ENCODE assay signal across 12 cellular contexts in genomic region chr21:41641821-41642368, GRCh38.
DNase-seq lines count a peak whose midpoint lies in the region; ATAC-seq and TF ChIP-seq lines count a peak whose summit lies in the region.
"Had no signal": no experiment of that assay in that cellular context is flagged by ENCODE, and none has a peak within 500 bp of the region (broad histone marks: within the 10 kb centered on the region; RNA-seq: fewer than 3 reads in every experiment).

No MANE protein-coding gene starts in this region.

- H3K36me3 Mint-ChIP-seq in naive thymus-derived CD4-positive, alpha-beta T cell = peaks cover 0 to 4% (median 0%) of the 10 kb centered on the region in 5 donors
- H3K36me3 Mint-ChIP-seq: CD4-positive, alpha-beta memory T cell had no signal

- no peaks in the 10 kb centered on the region for H4K20me1 ChIP-seq in fibroblast of lung (ENCODE audit: control insufficient read depth, extremely low read depth, insufficient read depth, low read length)

- H3K79me2 ChIP-seq in fibroblast of lung (ENCODE audit: control insufficient read depth, insufficient read depth, low read length) = no peaks in the 10 kb centered on the region

- H2AFZ ChIP-seq in fibroblast of lung (ENCODE audit: low read length) = peak overlapping the region; percentile 10

- H3K4me3 ChIP-seq in AG04449 (ENCODE audit: low read depth, low read length) (peak overlapping the region; percentile 15; the same call in 1 of the 2 replicates), Panc1 (ENCODE audit: low read depth in 2 of 2, low read length in 2 of 2) (no peak overlapping the region), fibroblast of lung (replicated peaks in 1 of 4; ENCODE audit: control extremely low read depth in 1 of 4, insufficient read depth in 1 of 4, low read depth in 3 of 4, low read length in 4 of 4) (no peak overlapping the region)
- no peak overlapping the region for H3K4me3 ChIP-seq in naive thymus-derived CD4-positive, alpha-beta T cell (ENCODE audit: low read length)

- H3K27ac ChIP-seq in Panc1 (ENCODE audit: low read length) (peak overlapping the region; percentile 100), fibroblast of lung (ENCODE audit: insufficient read depth, low read length) (peak overlapping the region; percentile 75)
- H3K27ac ChIP-seq in naive thymus-derived CD4-positive, alpha-beta T cell (ENCODE audit: low read depth, low read length) = no peak overlapping the region

- in situ Hi-C loops in Panc1 (cut with HindIII; ENCODE audit: low pct_unique_long_range_greater_than_20kb, low sequenced_read_pairs) = no loop called here

- H3K27me3 ChIP-seq in Panc1 (ENCODE audit: control insufficient read depth, insufficient read depth, low read length) (no peaks in the 10 kb centered on the region), fibroblast of lung (ENCODE audit: control insufficient read depth, insufficient read depth, low read length) (no peaks in the 10 kb centered on the region)
- H3K27me3 ChIP-seq in naive thymus-derived CD4-positive, alpha-beta T cell (ENCODE audit: control insufficient read depth in 2 of 2, insufficient read depth in 2 of 2, low read length in 2 of 2) = no peaks in the 10 kb centered on the region

- BruUV-seq in Panc1 (replicated peaks; lab: Mats Ljungman, UMichigan) = no TSS peak

- H3K36me3 ChIP-seq in Panc1 (ENCODE audit: control insufficient read depth, insufficient read depth, low read length) (no peaks in the 10 kb centered on the region), fibroblast of lung (ENCODE audit: control insufficient read depth, insufficient read depth, low read length) (no peaks in the 10 kb centered on the region)
- no peaks in the 10 kb centered on the region for H3K36me3 ChIP-seq in naive thymus-derived CD4-positive, alpha-beta T cell (ENCODE audit: control insufficient read depth in 2 of 3, insufficient read depth in 3 of 3, low read length in 3 of 3)

- POLR2A ChIA-PET in AG04449 (lab: Yijun Ruan, JAX) (interaction anchor here (0.6 to 1.0 kb wide), 5 partner anchors 9 to 300 kb away, joined by 3 read pairs; no protein-coding TSS in a partner anchor), Panc1 (lab: Charles Lee) (interaction anchor here (0.5 kb wide), 1 partner anchor 38 kb away, joined by 8 read pairs; no protein-coding TSS in a partner anchor)
- POLR2A ChIA-PET in naive thymus-derived CD4-positive, alpha-beta T cell (lab: Charles Lee) = no interaction called here

- no peak overlapping the region for H3K4me3 Mint-ChIP-seq in naive thymus-derived CD4-positive, alpha-beta T cell
- H3K4me3 Mint-ChIP-seq: CD4-positive, alpha-beta memory T cell had no signal

- intact Hi-C loops in Panc1 (cut with micrococcal nuclease; ENCODE audit: unreplicated experiment) = loop anchor here (5.0 kb wide), 1 partner anchor 35 kb away; no protein-coding TSS in a partner anchor
- intact Hi-C loops in naive thymus-derived CD4-positive, alpha-beta T cell (cut with micrococcal nuclease) = no loop called here

- peaks cover 32% of the 10 kb centered on the region for H3K4me1 ChIP-seq in Panc1 (ENCODE audit: control insufficient read depth, insufficient read depth, low read length)
- peaks cover 16% of the 10 kb centered on the region for H3K4me1 ChIP-seq in fibroblast of lung (ENCODE audit: control insufficient read depth, extremely low read depth, insufficient read depth, low read length)
- no peaks in the 10 kb centered on the region for H3K4me1 ChIP-seq in naive thymus-derived CD4-positive, alpha-beta T cell (ENCODE audit: control insufficient read depth in 2 of 2, insufficient read depth in 2 of 2, low read length in 2 of 2)

- ATAC-seq in Panc1 = peak; percentile 89
- no peak for ATAC-seq in HG02885 (IDR thresholded peaks at IDR 0.05; ENCODE audit: poor library complexity, unreplicated experiment)
- ATAC-seq in activated CD4-positive, CD25-positive, alpha-beta regulatory T cell treated with anti-CD3 and anti-CD28 coated beads, Interleukin-2, amount 50 U/mL, for 24 hours = no peak
- ATAC-seq in naive thymus-derived CD4-positive, alpha-beta T cell = no peak

- peak overlapping the region; percentile 27 for H3K4me2 ChIP-seq in fibroblast of lung (ENCODE audit: extremely low read depth, insufficient read depth, low read length)

- no peak overlapping the region for H3K27ac Mint-ChIP-seq in naive thymus-derived CD4-positive, alpha-beta T cell
- H3K27ac Mint-ChIP-seq: CD4-positive, alpha-beta memory T cell had no signal

- H3K9me3 ChIP-seq in Panc1 (ENCODE audit: control insufficient read depth, insufficient read depth, low read depth, low read length) = peaks cover 10% of the 10 kb centered on the region; the same call in 1 of the 2 replicates
- no peaks in the 10 kb centered on the region for H3K9me3 ChIP-seq in fibroblast of lung (ENCODE audit: control insufficient read depth, insufficient read depth, low read depth, low read length)
- H3K9me3 ChIP-seq in naive thymus-derived CD4-positive, alpha-beta T cell (ENCODE audit: control insufficient read depth in 2 of 3, low read length in 3 of 3) = no peaks in the 10 kb centered on the region

- no peaks in the 10 kb centered on the region for H3K4me1 Mint-ChIP-seq in naive thymus-derived CD4-positive, alpha-beta T cell
- H3K4me1 Mint-ChIP-seq: CD4-positive, alpha-beta memory T cell had no signal

- TF ChIP-seq CTCF in AG04449 (IDR thresholded peaks at IDR 0.05; ENCODE audit: insufficient read depth, low read length, missing control alignments) (no peak), Panc1 (IDR thresholded peaks at IDR 0.05) (no peak), fibroblast of lung (conservative IDR thresholded peaks at IDR 0.05 in 1 of 2, IDR thresholded peaks at IDR 0.05 in 1 of 2; ENCODE audit: low read depth in 1 of 2, low read length in 2 of 2) (no peak)

- H3K27me3 Mint-ChIP-seq in naive thymus-derived CD4-positive, alpha-beta T cell = peaks cover 5 to 42% (median 29%) of the 10 kb centered on the region in 5 donors

- CTCF ChIA-PET in AG04449 (lab: Yijun Ruan, JAX) (interaction anchor here (0.8 to 2.9 kb wide), 5 partner anchors 10 to 29 kb away, joined by 3 to 12 read pairs (median 4); no protein-coding TSS in a partner anchor), Panc1 (lab: Charles Lee) (interaction anchor here (0.7 kb wide), 1 partner anchor 29 kb away, joined by 3 read pairs; no protein-coding TSS in a partner anchor)
- CTCF ChIA-PET in naive thymus-derived CD4-positive, alpha-beta T cell (lab: Charles Lee) = no interaction called here

- no peak overlapping the region for H3K9ac ChIP-seq in fibroblast of lung (ENCODE audit: insufficient read depth, low read length)

- peaks cover 0 to 2% (median 0%) of the 10 kb centered on the region in 11 donors for H3K9me3 Mint-ChIP-seq in naive thymus-derived CD4-positive, alpha-beta T cell

- DNase-seq in AG04449 (ENCODE audit: low read depth, low spot score) (peak; percentile 74), Panc1 (ENCODE audit: low read depth, low spot score) (no peak), fibroblast of lung (ENCODE audit: low read depth in 2 of 2) (peak; percentile 86 to 93), occipital lobe (lab: John Stamatoyannopoulos, UW) (peak; percentile 18), T-helper 1 cell (no peak)
- DNase-seq in naive thymus-derived CD4-positive, alpha-beta T cell = no peak
- DNase-seq: activated T-cell treated with anti-CD3 and anti-CD28 coated beads, Interleukin-2, amount 50 U/mL, for 1 hour; CD4-positive, alpha-beta memory T cell; H7; NCI-H510A had no signal

Comparison
In these comparisons a context has a peak if more than half of its experiments do, and no peak if none do; other contexts are left out.
1. DNase-seq: peak in AG04449 (single experiment), fibroblast of lung (2 of 2) and occipital lobe (single experiment); none in Panc1 (single experiment), naive thymus-derived CD4-positive, alpha-beta T cell (0 of 9) and T-helper 1 cell (0 of 5).